Comparison of ENCODE assay signal across 16 cellular contexts in genomic region chr6:57069228-57069627, GRCh38. TPM values are rescaled to one million over a fixed set of nuclear protein-coding genes. Genes with fewer than 3 reads are reported as not detected.
DNase-seq lines count a peak whose midpoint lies in the region; ATAC-seq and TF ChIP-seq lines count a peak whose summit lies in the region.
"Had no signal": no experiment of that assay in that cellular context is flagged by ENCODE, and none has a peak within 500 bp of the region (broad histone marks: within the 10 kb centered on the region; RNA-seq: fewer than 3 reads in every experiment).

No MANE protein-coding gene starts in this region.

- H3K4me1 ChIP-seq in CD8-positive, alpha-beta memory T cell (ENCODE audit: insufficient read depth, low read length): no peaks in the 10 kb centered on the region
- H3K4me1 ChIP-seq in endodermal cell (ENCODE audit: control insufficient read depth, insufficient read depth, low read length): no peaks in the 10 kb centered on the region
- H3K4me1 ChIP-seq in neural progenitor cell: peaks cover 27% of the 10 kb centered on the region

- H3K4me3 Mint-ChIP-seq in CD8-positive, alpha-beta memory T cell: no peak overlapping the region
- H3K4me3 Mint-ChIP-seq in IgD-negative memory B cell (no peak overlapping the region), endodermal cell (no peak overlapping the region), neural progenitor cell (no peak overlapping the region)
- H3K4me3 Mint-ChIP-seq in activated CD8-positive, alpha-beta memory T cell treated with anti-CD3 and anti-CD28 coated beads, Interleukin-2, amount 10 ng/mL, durations not matched to agents 7 days and 5 days: no peak overlapping the region
- H3K4me3 Mint-ChIP-seq: CD4-positive, CD25-positive, alpha-beta regulatory T cell; H9 had no signal

- no peak overlapping the region for H3K27ac Mint-ChIP-seq in CD8-positive, alpha-beta memory T cell
- H3K27ac Mint-ChIP-seq in IgD-negative memory B cell (peak overlapping the region in 2 of 3 donors; percentile 49 to 59), endodermal cell (no peak overlapping the region), neural progenitor cell (no peak overlapping the region)
- H3K27ac Mint-ChIP-seq in activated CD8-positive, alpha-beta memory T cell treated with anti-CD3 and anti-CD28 coated beads, Interleukin-2, amount 10 ng/mL, durations not matched to agents 7 days and 5 days: no peak overlapping the region
- H3K27ac Mint-ChIP-seq: H9 had no signal

- H3K36me3 Mint-ChIP-seq in CD8-positive, alpha-beta memory T cell: peaks cover 0 to 28% (median 10%) of the 10 kb centered on the region in 3 donors
- H3K36me3 Mint-ChIP-seq in IgD-negative memory B cell (peaks cover 7% of the 10 kb centered on the region), endodermal cell (ENCODE audit: low read depth) (peaks cover 43% of the 10 kb centered on the region), neural progenitor cell (peaks cover 7% of the 10 kb centered on the region)
- peaks cover 11% of the 10 kb centered on the region for H3K36me3 Mint-ChIP-seq in activated CD8-positive, alpha-beta memory T cell treated with anti-CD3 and anti-CD28 coated beads, Interleukin-2, amount 10 ng/mL, durations not matched to agents 7 days and 5 days

- H3K9ac ChIP-seq in endodermal cell (ENCODE audit: extremely low read depth, low read length, poor library complexity, severe bottlenecking) (no peak overlapping the region), neural progenitor cell (no peak overlapping the region)
- H3K9ac ChIP-seq: BLaER1, GM23248 had no signal

- no peak overlapping the region for H3K4me3 ChIP-seq in CD8-positive, alpha-beta memory T cell (ENCODE audit: low read length)
- H3K4me3 ChIP-seq in endodermal cell (ENCODE audit: low read length) (peak overlapping the region; percentile 51), neural progenitor cell (no peak overlapping the region)
- H3K4me3 ChIP-seq: BLaER1, GM23248 had no signal

- POLR2A ChIA-PET in CD8-positive, alpha-beta memory T cell (lab: Charles Lee): no interaction called here

- H4K20me1 ChIP-seq in neural progenitor cell (ENCODE audit: low read depth): no peaks in the 10 kb centered on the region
- H4K20me1 ChIP-seq: BLaER1 had no signal

- WGBS in endodermal cell (ENCODE audit: insufficient coverage in 1 of 2, insufficient read length in 1 of 2), 2 experiments: 94 to 95% methylated on average over 4 of the region's 4 CpGs

- H3K79me2 ChIP-seq in neural progenitor cell (ENCODE audit: low read depth): no peaks in the 10 kb centered on the region

- TF ChIP-seq CTCF in endodermal cell (conservative IDR thresholded peaks at IDR 0.05) (no peak), neural progenitor cell (IDR thresholded peaks at IDR 0.05) (no peak)

- no peaks in the 10 kb centered on the region for H3K9me3 ChIP-seq in CD8-positive, alpha-beta memory T cell (ENCODE audit: low read length)
- H3K9me3 ChIP-seq in endodermal cell (ENCODE audit: control insufficient read depth, low read length) (peaks cover 35% of the 10 kb centered on the region), neural progenitor cell (ENCODE audit: low read depth) (no peaks in the 10 kb centered on the region)
- H3K9me3 ChIP-seq: BLaER1 had no signal

- H3K4me2 ChIP-seq in neural progenitor cell: peak overlapping the region; percentile 21
- H3K4me2 ChIP-seq: BLaER1 had no signal

- H3K4me1 Mint-ChIP-seq in CD8-positive, alpha-beta memory T cell: peaks cover 0 to 2% (median 0%) of the 10 kb centered on the region in 3 donors
- H3K4me1 Mint-ChIP-seq in IgD-negative memory B cell (peaks cover 0 to 7% (median 5%) of the 10 kb centered on the region in 3 donors), endodermal cell (peaks cover 8% of the 10 kb centered on the region), neural progenitor cell (peaks cover 3% of the 10 kb centered on the region)
- H3K4me1 Mint-ChIP-seq in activated CD8-positive, alpha-beta memory T cell treated with anti-CD3 and anti-CD28 coated beads, Interleukin-2, amount 10 ng/mL, durations not matched to agents 7 days and 5 days: peaks cover 9% of the 10 kb centered on the region

- no peak for ATAC-seq in activated CD8-positive, alpha-beta memory T cell treated with anti-CD3 and anti-CD28 coated beads, Interleukin-2, amount 10 ng/mL, durations not matched to agents 7 days and 5 days

- DNase-seq in CD8-positive, alpha-beta memory T cell: no peak
- DNase-seq in endodermal cell (no peak), neural progenitor cell (ENCODE audit: low spot score) (no peak), RKO (ENCODE audit: low spot score) (no peak)
- DNase-seq in activated naive CD4-positive, alpha-beta T cell (lab: John Stamatoyannopoulos, UW): no peak
- no peak for DNase-seq in activated CD8-positive, alpha-beta memory T cell treated with anti-CD3 and anti-CD28 coated beads, Interleukin-2, amount 10 ng/mL, durations not matched to agents 7 days and 5 days
- DNase-seq: 8988T; AML-193; Calu3; CD4-positive, CD25-positive, alpha-beta regulatory T cell; DMS 273 treated with DMSO at 0.1 percent for 48 hours; GM23248; KBM-7 had no signal

- no peaks in the 10 kb centered on the region for H3K36me3 ChIP-seq in CD8-positive, alpha-beta memory T cell (ENCODE audit: insufficient read depth, low read length)
- peaks cover 6% of the 10 kb centered on the region for H3K36me3 ChIP-seq in endodermal cell (ENCODE audit: control insufficient read depth, insufficient read depth, low read length)
- no peaks in the 10 kb centered on the region for H3K36me3 ChIP-seq in neural progenitor cell

- peak overlapping the region; percentile 28 for H3K27ac ChIP-seq in CD8-positive, alpha-beta memory T cell (ENCODE audit: low read depth, low read length)
- H3K27ac ChIP-seq in endodermal cell (ENCODE audit: low read depth, low read length) (no peak overlapping the region), neural progenitor cell (no peak overlapping the region)
- H3K27ac ChIP-seq: BLaER1, GM23248 had no signal

- no peaks in the 10 kb centered on the region for H3K27me3 ChIP-seq in CD8-positive, alpha-beta memory T cell (ENCODE audit: insufficient read depth, low read length, poor library complexity, severe bottlenecking)
- H3K27me3 ChIP-seq in endodermal cell (ENCODE audit: control insufficient read depth, insufficient read depth, low read length, poor library complexity, severe bottlenecking): no peaks in the 10 kb centered on the region
- H3K27me3 ChIP-seq in neural progenitor cell: no peaks in the 10 kb centered on the region
- H3K27me3 ChIP-seq: BLaER1 had no signal

- H3K27me3 Mint-ChIP-seq in CD8-positive, alpha-beta memory T cell: no peaks in the 10 kb centered on the region
- no peaks in the 10 kb centered on the region for H3K27me3 Mint-ChIP-seq in IgD-negative memory B cell
- H3K27me3 Mint-ChIP-seq in endodermal cell (ENCODE audit: insufficient read depth): peaks cover 21% of the 10 kb centered on the region
- H3K27me3 Mint-ChIP-seq in neural progenitor cell (ENCODE audit: insufficient read depth, low read depth): no peaks in the 10 kb centered on the region
- H3K27me3 Mint-ChIP-seq in activated CD8-positive, alpha-beta memory T cell treated with anti-CD3 and anti-CD28 coated beads, Interleukin-2, amount 10 ng/mL, durations not matched to agents 7 days and 5 days: no peaks in the 10 kb centered on the region
- H3K27me3 Mint-ChIP-seq: CD4-positive, CD25-positive, alpha-beta regulatory T cell had no signal

- H3K9me3 Mint-ChIP-seq in CD8-positive, alpha-beta memory T cell: no peaks in the 10 kb centered on the region
- no peaks in the 10 kb centered on the region for H3K9me3 Mint-ChIP-seq in IgD-negative memory B cell
- peaks cover 43% of the 10 kb centered on the region for H3K9me3 Mint-ChIP-seq in endodermal cell
- no peaks in the 10 kb centered on the region for H3K9me3 Mint-ChIP-seq in neural progenitor cell
- no peaks in the 10 kb centered on the region for H3K9me3 Mint-ChIP-seq in activated CD8-positive, alpha-beta memory T cell treated with anti-CD3 and anti-CD28 coated beads, Interleukin-2, amount 10 ng/mL, durations not matched to agents 7 days and 5 days (ENCODE audit: low read depth)
- H3K9me3 Mint-ChIP-seq: CD4-positive, CD25-positive, alpha-beta regulatory T cell had no signal

- peaks cover 29% of the 10 kb centered on the region for H3F3A ChIP-seq in neural progenitor cell (ENCODE audit: low read depth)

- CTCF ChIA-PET in CD8-positive, alpha-beta memory T cell (lab: Charles Lee): no interaction called here
- CTCF ChIA-PET in activated CD8-positive, alpha-beta memory T cell treated with anti-CD3 and anti-CD28 coated beads, Interleukin-2, amount 10 ng/mL, durations not matched to agents 7 days and 5 days (lab: Charles Lee): no interaction called here

- no peak overlapping the region for H2AFZ ChIP-seq in neural progenitor cell (replicated peaks)
- H2AFZ ChIP-seq: GM23248 had no signal

RNA-seq across cellular contexts. Expression of gene ZNF451, which starts 20.8 kb away (rescaled TPM):
- 10 to 100 TPM; 47.4 to 48.7 TPM for total RNA-seq in CD8-positive, alpha-beta memory T cell
- polyA plus RNA-seq in CD8-positive, alpha-beta memory T cell: 22.1 TPM
- 22.3 TPM for polyA plus RNA-seq in IgD-negative memory B cell
- 10 to 100 TPM; 58.1 to 72.5 TPM for total RNA-seq in endodermal cell
- 39.9 TPM for polyA plus RNA-seq in endodermal cell (2013, experiment 1 of 2)
- 40.2 TPM for polyA plus RNA-seq in endodermal cell (2013, experiment 2 of 2)
- total RNA-seq in neural progenitor cell (ENCODE audit: low replicate concordance): 93.4 and 126 TPM in 2 replicates
- 10 to 100 TPM; 64.9 to 68.7 TPM for total RNA-seq in activated CD8-positive, alpha-beta memory T cell treated with anti-CD3 and anti-CD28 coated beads, Interleukin-2, amount 10 ng/mL, durations not matched to agents 7 days and 5 days

RNA-seq across cellular contexts. Expression of gene KIAA1586, which starts 22.7 kb away (rescaled TPM):
- 10 to 100 TPM; 18.5 to 19.0 TPM for total RNA-seq in CD8-positive, alpha-beta memory T cell
- polyA plus RNA-seq in CD8-positive, alpha-beta memory T cell: 8.1 TPM
- 7.3 TPM for polyA plus RNA-seq in IgD-negative memory B cell
- total RNA-seq in endodermal cell (10 to 100 TPM; 18.7 to 21.5 TPM), neural progenitor cell (ENCODE audit: low replicate concordance) (45.9 and 88.1 TPM in 2 replicates)
- polyA plus RNA-seq in endodermal cell (2013, experiment 1 of 2): 22.2 TPM
- polyA plus RNA-seq in endodermal cell (2013, experiment 2 of 2): 19.5 TPM
- 10 to 100 TPM; 14.1 to 15.0 TPM for total RNA-seq in activated CD8-positive, alpha-beta memory T cell treated with anti-CD3 and anti-CD28 coated beads, Interleukin-2, amount 10 ng/mL, durations not matched to agents 7 days and 5 days

Comparison
In these comparisons a context has a peak if more than half of its experiments do, and no peak if none do; other contexts are left out.
1. H3K27ac Mint-ChIP-seq: peak in IgD-negative memory B cell (2 of 3); none in CD8-positive, alpha-beta memory T cell (0 of 8), endodermal cell (single experiment), neural progenitor cell (single experiment) and activated CD8-positive, alpha-beta memory T cell treated with anti-CD3 and anti-CD28 coated beads, Interleukin-2, amount 10 ng/mL, durations not matched to agents 7 days and 5 days (single experiment).